In the genomic region with DNA sequence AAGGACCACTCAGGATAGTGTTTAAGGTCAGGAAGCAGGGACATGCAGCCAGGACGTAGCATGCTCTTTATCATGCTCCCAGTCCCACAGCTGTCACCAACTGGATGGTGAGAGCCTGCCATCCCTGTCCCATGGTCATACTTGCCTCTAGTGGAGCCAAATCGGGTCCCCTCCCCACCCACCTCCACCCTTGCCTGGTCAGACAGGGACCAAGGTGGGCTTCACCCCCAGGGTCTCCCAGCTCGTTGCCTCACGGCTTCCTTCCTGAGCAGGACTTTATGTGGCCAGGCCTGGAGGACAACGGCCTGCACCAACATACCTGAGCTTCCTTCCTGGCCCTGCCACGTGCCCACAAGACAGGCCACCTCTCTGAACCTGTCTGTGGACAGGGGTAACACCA, we compare ENCODE assay signal across 17 cellular contexts. TPM values are rescaled to one million over a fixed set of nuclear protein-coding genes. Genes with fewer than 3 reads are reported as not detected.
A peak's percentile ranks its signal among the peaks of the same experiment; 100 is the strongest.
DNase-seq lines count a peak whose midpoint lies in the region; ATAC-seq and TF ChIP-seq lines count a peak whose summit lies in the region.
"Had no signal": no experiment of that assay in that cellular context is flagged by ENCODE, and none has a peak within 500 bp of the region (broad histone marks: within the 10 kb centered on the region; RNA-seq: fewer than 3 reads in every experiment).

No MANE protein-coding gene starts in this region.

- peaks cover 18 to 27% of the 10 kb centered on the region in 2 donors for H3K27me3 Mint-ChIP-seq in effector memory CD8-positive, alpha-beta T cell

- H3K9me3 ChIP-seq in right atrium auricular region: no peaks in the 10 kb centered on the region
- no peaks in the 10 kb centered on the region for H3K9me3 ChIP-seq in gastroesophageal sphincter
- H3K9me3 ChIP-seq in skeletal muscle tissue (ENCODE audit: control insufficient read depth in 3 of 3, low read length in 3 of 3): no peaks in the 10 kb centered on the region
- H3K9me3 ChIP-seq: BLaER1 had no signal

- TF ChIP-seq CTCF in right atrium auricular region (IDR thresholded peaks at IDR 0.05) (no peak), gastroesophageal sphincter (IDR thresholded peaks at IDR 0.05) (no peak)

- H3K27ac Mint-ChIP-seq in effector memory CD8-positive, alpha-beta T cell: no peak overlapping the region
- H3K27ac Mint-ChIP-seq: CD4-positive, alpha-beta memory T cell had no signal

- ATAC-seq in left ventricle myocardium superior: no peak
- ATAC-seq in gastroesophageal sphincter: no peak
- no peak for ATAC-seq in GM18861 (IDR thresholded peaks at IDR 0.05; ENCODE audit: unreplicated experiment)
- ATAC-seq in effector memory CD8-positive, alpha-beta T cell (replicated peaks): no peak
- ATAC-seq: K562 had no signal

- peak overlapping the region in 2 of 3 donors; percentile 15 to 25 for H3K9ac ChIP-seq in skeletal muscle tissue (ENCODE audit: low read depth in 1 of 3, low read length in 3 of 3)
- H3K9ac ChIP-seq: BLaER1 had no signal

- H3K36me3 ChIP-seq in right atrium auricular region (no peaks in the 10 kb centered on the region), gastroesophageal sphincter (no peaks in the 10 kb centered on the region), skeletal muscle tissue (ENCODE audit: control insufficient read depth in 3 of 3, insufficient read depth in 3 of 3, low read length in 3 of 3) (no peaks in the 10 kb centered on the region)
- H3K36me3 ChIP-seq: BLaER1 had no signal

- no peak overlapping the region for H3K4me3 Mint-ChIP-seq in effector memory CD8-positive, alpha-beta T cell
- H3K4me3 Mint-ChIP-seq: CD4-positive, alpha-beta memory T cell had no signal

- no peaks in the 10 kb centered on the region for H3K4me1 Mint-ChIP-seq in effector memory CD8-positive, alpha-beta T cell (ENCODE audit: low read depth in 2 of 2)
- H3K4me1 Mint-ChIP-seq: CD4-positive, alpha-beta memory T cell had no signal

- no peaks in the 10 kb centered on the region for H3K36me3 Mint-ChIP-seq in effector memory CD8-positive, alpha-beta T cell (ENCODE audit: insufficient read depth)
- H3K36me3 Mint-ChIP-seq: CD4-positive, alpha-beta memory T cell had no signal

- no CpG with 5 or more reads among the region's 6 CpGs for WGBS in gastroesophageal sphincter (ENCODE audit: low coverage in 1 of 2), 2 donors

- no peak for TF ChIP-seq EP300 in gastroesophageal sphincter (IDR thresholded peaks at IDR 0.05)

- H3K27ac ChIP-seq in right atrium auricular region (peak overlapping the region; percentile 89 to 98), gastroesophageal sphincter (peak overlapping the region in 3 of 4 donors; percentile 89 to 91 (median 90)), skeletal muscle tissue (ENCODE audit: low read depth, low read length) (peak overlapping the region; percentile 97)
- H3K27ac ChIP-seq: BLaER1 had no signal

- intact Hi-C loops in left ventricle myocardium superior (cut with micrococcal nuclease): no loop called here

- no peak overlapping the region for H3K4me3 ChIP-seq in right atrium auricular region
- no peak overlapping the region for H3K4me3 ChIP-seq in gastroesophageal sphincter
- H3K4me3 ChIP-seq in skeletal muscle tissue (ENCODE audit: low read length in 3 of 3): no peak overlapping the region
- H3K4me3 ChIP-seq: BLaER1, K562 had no signal

- H3K9me3 Mint-ChIP-seq in effector memory CD8-positive, alpha-beta T cell: no peaks in the 10 kb centered on the region

- DNase-seq in right atrium auricular region (ENCODE audit: low spot score): no peak
- no peak for DNase-seq in left ventricle myocardium superior
- no peak for DNase-seq in effector memory CD8-positive, alpha-beta T cell
- DNase-seq in NCI-H1105 treated with DMSO at 0.1 percent for 48 hours (lab: John Stamatoyannopoulos, UW): no peak
- DNase-seq: CD4-positive, alpha-beta memory T cell; DMS53; EL; NCI-H1694 treated with DMSO at 0.1 percent for 48 hours; NCI-H510A; NCI-H774; OCI-M1; SIG-M5 had no signal

- H3K4me1 ChIP-seq in right atrium auricular region (peaks cover 0 to 82% of the 10 kb centered on the region in 2 donors), gastroesophageal sphincter (peaks cover 0 to 95% (median 62%) of the 10 kb centered on the region in 3 donors), skeletal muscle tissue (ENCODE audit: control insufficient read depth in 3 of 3, insufficient read depth in 3 of 3, low read length in 3 of 3) (peaks cover 54 to 64% (median 64%) of the 10 kb centered on the region in 3 donors)

- TF ChIP-seq POLR2A in gastroesophageal sphincter (IDR thresholded peaks at IDR 0.05): no peak

- H3K27me3 ChIP-seq in right atrium auricular region (no peaks in the 10 kb centered on the region), gastroesophageal sphincter (no peaks in the 10 kb centered on the region), skeletal muscle tissue (ENCODE audit: control insufficient read depth in 3 of 3, insufficient read depth in 3 of 3, low read length in 3 of 3) (no peaks in the 10 kb centered on the region)
- H3K27me3 ChIP-seq: BLaER1 had no signal

RNA-seq across cellular contexts. Expression of gene A4GALT, which starts 19.8 kb away (rescaled TPM):
- total RNA-seq in right atrium auricular region (10 to 100 TPM; 40.8 to 78.6 TPM), left ventricle myocardium superior (81.7 TPM), gastroesophageal sphincter (10 to 100 TPM; 36.9 to 70.9 (median 55.3) TPM), skeletal muscle tissue (18.3 TPM)

RNA-seq across cellular contexts. Expression of gene CYB5R3, which starts 51.7 kb away (rescaled TPM):
- 100 to 1,000 TPM; 265 to 288 TPM for total RNA-seq in right atrium auricular region
- total RNA-seq in left ventricle myocardium superior: 283 TPM
- 100 to 1,000 TPM; 127 to 268 (median 155) TPM for total RNA-seq in gastroesophageal sphincter
- total RNA-seq in skeletal muscle tissue: 28.7 TPM
